In the genomic region with DNA sequence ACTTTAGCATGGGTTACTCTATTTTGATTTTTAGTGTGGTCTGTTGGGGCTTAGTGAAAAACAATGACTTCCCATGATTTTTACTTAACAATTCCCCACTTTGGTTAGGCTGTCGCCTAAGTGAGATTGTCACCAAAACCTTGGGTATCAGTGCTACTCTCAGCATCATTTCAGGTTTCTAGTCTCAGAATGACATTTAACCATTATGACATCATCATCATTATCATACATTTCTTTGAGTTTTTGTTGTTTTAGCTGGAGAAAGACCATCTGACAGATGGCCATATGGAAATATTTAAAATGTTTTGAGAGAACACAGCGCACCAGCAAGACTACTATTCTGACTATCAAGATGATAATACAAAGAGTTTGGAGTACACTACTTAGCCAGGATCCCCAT, we compare ENCODE assay signal across 8 cellular contexts.
"Had no signal": no experiment of that assay in that cellular context is flagged by ENCODE, and none has a peak within 500 bp of the region (broad histone marks: within the 10 kb centered on the region; RNA-seq: fewer than 3 reads in every experiment).

No MANE protein-coding gene starts in this region.

- ATAC-seq: GM12878 had no signal

- H3K4me3 ChIP-seq: GM12878 had no signal

- DNase-seq: GDM1, GF-D8 had no signal

- FAIRE-seq: G401.6, GM12878, GM12891, GM12892, GM18507, GM19239 had no signal
